In the genomic region with DNA sequence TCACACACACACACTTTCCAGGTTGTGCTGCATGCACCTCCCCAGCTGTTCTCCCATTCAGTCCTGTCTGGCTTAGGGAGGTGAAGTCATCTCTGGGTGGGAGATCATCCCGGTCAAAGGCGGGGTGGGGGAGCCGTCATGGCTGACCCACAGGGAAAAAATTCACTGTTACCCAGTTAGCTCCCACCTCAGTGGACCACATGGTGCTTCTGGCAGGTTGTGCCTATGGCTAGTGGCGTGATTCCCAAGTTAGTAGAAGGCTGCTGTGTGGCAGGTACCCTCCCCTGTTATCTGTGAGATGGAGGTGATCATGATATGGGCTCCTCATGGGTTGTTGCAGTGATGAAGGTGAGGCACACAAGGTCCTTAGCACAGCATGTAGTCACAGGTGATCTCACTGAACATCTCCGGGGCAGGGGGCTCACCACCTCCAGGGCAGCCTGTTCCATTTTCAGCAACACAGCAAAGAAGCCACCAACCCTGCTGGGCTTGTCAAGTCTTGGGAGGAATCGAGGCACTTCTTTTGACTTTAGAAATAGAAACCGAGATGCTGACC, we compare ENCODE assay signal across 8 cellular contexts.
A peak's percentile ranks its signal among the peaks of the same experiment; 100 is the strongest.
DNase-seq lines count a peak whose midpoint lies in the region; ATAC-seq and TF ChIP-seq lines count a peak whose summit lies in the region.
"Had no signal": no experiment of that assay in that cellular context is flagged by ENCODE, and none has a peak within 500 bp of the region (broad histone marks: within the 10 kb centered on the region; RNA-seq: fewer than 3 reads in every experiment).

No MANE protein-coding gene starts in this region.

- TF ChIP-seq CTCF in nephron (IDR thresholded peaks at IDR 0.05; ENCODE audit: unreplicated experiment in 3 of 3) = no peak

- peak overlapping the region; percentile 90 for H3K27ac Mint-ChIP-seq in activated CD4-positive, alpha-beta memory T cell treated with anti-CD3 and anti-CD28 coated beads, Interleukin-2, amount 10 ng/mL, durations not matched to agents 7 days and 5 days
- peak overlapping the region in 2 of 3 experiments; percentile 24 to 39 for H3K27ac Mint-ChIP-seq in nephron

- no peaks in the 10 kb centered on the region for H3K9me3 Mint-ChIP-seq in activated CD4-positive, alpha-beta memory T cell treated with anti-CD3 and anti-CD28 coated beads, Interleukin-2, amount 10 ng/mL, durations not matched to agents 7 days and 5 days
- H3K9me3 Mint-ChIP-seq in nephron = no peaks in the 10 kb centered on the region

- CTCF ChIA-PET in activated CD4-positive, alpha-beta memory T cell treated with anti-CD3 and anti-CD28 coated beads, Interleukin-2, amount 10 ng/mL, durations not matched to agents 7 days and 5 days (lab: Charles Lee) = interaction anchor here (0.6 to 7.8 kb wide), 7 partner anchors 12 to 222 kb away, joined by 3 to 78 read pairs (median 5); no protein-coding TSS in a partner anchor

- peak; percentile 4 for ATAC-seq in GM18907 (IDR thresholded peaks at IDR 0.05; ENCODE audit: unreplicated experiment)
- ATAC-seq in HG02623 (IDR thresholded peaks at IDR 0.05; ENCODE audit: unreplicated experiment) = peak; percentile 3

- peak overlapping the region; percentile 63 for H3K4me3 Mint-ChIP-seq in activated CD4-positive, alpha-beta memory T cell treated with anti-CD3 and anti-CD28 coated beads, Interleukin-2, amount 10 ng/mL, durations not matched to agents 7 days and 5 days
- no peak overlapping the region for H3K4me3 Mint-ChIP-seq in nephron

- POLR2A ChIA-PET in activated CD4-positive, alpha-beta memory T cell treated with anti-CD3 and anti-CD28 coated beads, Interleukin-2, amount 10 ng/mL, durations not matched to agents 7 days and 5 days (lab: Charles Lee) = interaction anchor here (1.0 to 12.1 kb wide), 10 partner anchors 11 to 163 kb away, joined by 3 to 170 read pairs (median 10); partner anchors contain the start of gene CCND2

- peaks cover 66% of the 10 kb centered on the region for H3K4me1 Mint-ChIP-seq in activated CD4-positive, alpha-beta memory T cell treated with anti-CD3 and anti-CD28 coated beads, Interleukin-2, amount 10 ng/mL, durations not matched to agents 7 days and 5 days
- peaks cover 57% of the 10 kb centered on the region for H3K4me1 Mint-ChIP-seq in nephron

- no peak for DNase-seq in activated CD4-positive, alpha-beta memory T cell treated with anti-CD3 and anti-CD28 coated beads, Interleukin-2, amount 10 ng/mL, durations not matched to agents 7 days and 5 days
- no peak for DNase-seq in NOMO-1 treated with dmso at 0.1 percent for 144 hours (lab: John Stamatoyannopoulos, UW; ENCODE audit: unreplicated experiment)
- no peak for DNase-seq in NCI-H128 (lab: John Stamatoyannopoulos, UW; ENCODE audit: unreplicated experiment)
- DNase-seq in glomerular visceral epithelial cell (ENCODE audit: extremely low spot score) = no peak
- DNase-seq: SHP77 had no signal

- H3K36me3 Mint-ChIP-seq in activated CD4-positive, alpha-beta memory T cell treated with anti-CD3 and anti-CD28 coated beads, Interleukin-2, amount 10 ng/mL, durations not matched to agents 7 days and 5 days (ENCODE audit: low read depth) = no peaks in the 10 kb centered on the region
- H3K36me3 Mint-ChIP-seq in nephron (ENCODE audit: low read depth) = no peaks in the 10 kb centered on the region

- peaks cover 8% of the 10 kb centered on the region for H3K27me3 Mint-ChIP-seq in activated CD4-positive, alpha-beta memory T cell treated with anti-CD3 and anti-CD28 coated beads, Interleukin-2, amount 10 ng/mL, durations not matched to agents 7 days and 5 days
- peaks cover 37% of the 10 kb centered on the region for H3K27me3 Mint-ChIP-seq in nephron (ENCODE audit: low read depth)
